In genomic region chr3:24830230-24831152, GRCh38 we compare ENCODE assay signal across 9 cellular contexts.
DNase-seq lines count a peak whose midpoint lies in the region; ATAC-seq and TF ChIP-seq lines count a peak whose summit lies in the region.
"Had no signal": no experiment of that assay in that cellular context is flagged by ENCODE, and none has a peak within 500 bp of the region (broad histone marks: within the 10 kb centered on the region; RNA-seq: fewer than 3 reads in every experiment).

No MANE protein-coding gene starts in this region.

- H3K9me3 ChIP-seq in NT2/D1 (ENCODE audit: insufficient read depth, low read length) (no peaks in the 10 kb centered on the region), parathyroid adenoma (ENCODE audit: control insufficient read depth, low read length) (no peaks in the 10 kb centered on the region)
- H3K9me3 ChIP-seq: Peyer's patch had no signal

- H3K27ac ChIP-seq in C4-2B = peak overlapping the region; percentile 78
- H3K27ac ChIP-seq in parathyroid adenoma = no peak overlapping the region
- H3K27ac ChIP-seq: Peyer's patch had no signal

- no peaks in the 10 kb centered on the region for H3K79me2 ChIP-seq in parathyroid adenoma

- DNase-seq in NT2/D1 (ENCODE audit: low read depth, low spot score) (no peak), left ventricle myocardium superior (peak; percentile 30), SIG-M5 treated with dmso at 0.1 percent for 504 hours (lab: John Stamatoyannopoulos, UW; ENCODE audit: unreplicated experiment) (no peak), HPDE6-E6E7 (ENCODE audit: extremely low spot score) (no peak)
- no peak for DNase-seq in activated T-cell treated with anti-CD3 and anti-CD28 coated beads, Interleukin-2, amount 50 U/mL, for 48 hours

- H3K36me3 ChIP-seq in NT2/D1 (ENCODE audit: insufficient read depth, insufficient read length, low read length) (no peaks in the 10 kb centered on the region), parathyroid adenoma (ENCODE audit: control insufficient read depth, insufficient read depth, low read length) (no peaks in the 10 kb centered on the region)
- H3K36me3 ChIP-seq: Peyer's patch had no signal

- H3K4me3 ChIP-seq in NT2/D1 (ENCODE audit: insufficient read length, low read depth) (peak overlapping the region; percentile 59), parathyroid adenoma (ENCODE audit: low read depth, low read length) (peak overlapping the region; percentile 48)

- H3K9ac ChIP-seq in NT2/D1 (ENCODE audit: insufficient read length, low read depth) (peak overlapping the region; percentile 77), parathyroid adenoma (no peak overlapping the region)

- no peak for TF ChIP-seq CTCF in C4-2B (conservative IDR thresholded peaks at IDR 0.05)
- TF ChIP-seq CTCF in parathyroid adenoma (IDR thresholded peaks at IDR 0.05) = no peak

- H3K4me2 ChIP-seq in parathyroid adenoma (ENCODE audit: low read length) = peak overlapping the region; percentile 77

- intact Hi-C loops in left ventricle myocardium superior (cut with micrococcal nuclease) = no loop called here

- H3K27me3 ChIP-seq in NT2/D1 (ENCODE audit: insufficient read depth, insufficient read length) = peaks cover 60% of the 10 kb centered on the region
- no peaks in the 10 kb centered on the region for H3K27me3 ChIP-seq in parathyroid adenoma (ENCODE audit: control insufficient read depth, insufficient read depth, low read length)

- H3K4me1 ChIP-seq in NT2/D1 (ENCODE audit: insufficient read depth, insufficient read length) (no peaks in the 10 kb centered on the region), parathyroid adenoma (no peaks in the 10 kb centered on the region)

- ATAC-seq in left ventricle myocardium superior = peak; percentile 23
- ATAC-seq in HG03280 (IDR thresholded peaks at IDR 0.05; ENCODE audit: unreplicated experiment) = no peak

- peak overlapping the region; percentile 35 for H2AFZ ChIP-seq in parathyroid adenoma
